ENCODE assay signal across 1 cellular context in genomic region chrX:38959736-38960534, GRCh38.
TF ChIP-seq lines count a peak whose summit lies in the region.

No MANE protein-coding gene starts in this region.

TF ChIP-seq in GM23338, 12 proteins besides CTCF, POLR2A, EP300 and RAD21:
- TF ChIP-seq REST (IDR thresholded peaks at IDR 0.05; ENCODE audit: unreplicated experiment): no peak
- no peak for TF ChIP-seq ETS1 (IDR thresholded peaks at IDR 0.05)
- TF ChIP-seq JUNB (IDR thresholded peaks at IDR 0.05; ENCODE audit: unreplicated experiment): no peak
- TF ChIP-seq NANOG (IDR thresholded peaks at IDR 0.05; ENCODE audit: borderline replicate concordance): no peak
- TF ChIP-seq ZNF462 (CRISPR knock-in tag; IDR thresholded peaks at IDR 0.05): no peak
- TF ChIP-seq CREB1 (CRISPR knock-in tag; IDR thresholded peaks at IDR 0.05; ENCODE audit: low read depth): no peak
- TF ChIP-seq ZNF331 (CRISPR knock-in tag; IDR thresholded peaks at IDR 0.05; ENCODE audit: low read depth): no peak
- TF ChIP-seq EZH2 (IDR thresholded peaks at IDR 0.05; ENCODE audit: low read depth, unreplicated experiment): no peak
- no peak for TF ChIP-seq POLR2AphosphoS5 (IDR thresholded peaks at IDR 0.05; ENCODE audit: low read depth)
- TF ChIP-seq ZNF114 (CRISPR knock-in tag; IDR thresholded peaks at IDR 0.05): no peak
- no peak for TF ChIP-seq STAT1 (IDR thresholded peaks at IDR 0.05; ENCODE audit: unreplicated experiment)
- TF ChIP-seq EZH2phosphoT487 (IDR thresholded peaks at IDR 0.05; ENCODE audit: unreplicated experiment): no peak
